ENCODE assay signal across 14 cellular contexts in genomic region chr19:35513231-35513974, GRCh38. TPM values are rescaled to one million over a fixed set of nuclear protein-coding genes. Genes with fewer than 3 reads are reported as not detected.
DNase-seq lines count a peak whose midpoint lies in the region; ATAC-seq and TF ChIP-seq lines count a peak whose summit lies in the region.
"Had no signal": no experiment of that assay in that cellular context is flagged by ENCODE, and none has a peak within 500 bp of the region (broad histone marks: within the 10 kb centered on the region; RNA-seq: fewer than 3 reads in every experiment).

TSS of gene DMKN (minus strand) at chr19:35513649. CDS start at chr19:35513475, 174 bp downstream.

- H3K4me1 Mint-ChIP-seq in activated CD8-positive, alpha-beta T cell treated with anti-CD3 and anti-CD28 coated beads, Interleukin-2, amount 10 ng/mL, durations not matched to agents 7 days and 5 days (ENCODE audit: low read depth): peaks cover 16% of the 10 kb centered on the region

- TF ChIP-seq CTCF in epithelial cell of esophagus (IDR thresholded peaks at IDR 0.05; ENCODE audit: insufficient read depth, low read depth, low read length, missing control alignments) (no peak), mucosa of descending colon (IDR thresholded peaks at IDR 0.05) (no peak)

- H3K4me3 Mint-ChIP-seq in activated CD8-positive, alpha-beta T cell treated with anti-CD3 and anti-CD28 coated beads, Interleukin-2, amount 10 ng/mL, durations not matched to agents 7 days and 5 days: no peak within 1 kb of the TSS
- H3K4me3 Mint-ChIP-seq: stimulated activated naive CD8-positive, alpha-beta T cell treated with anti-CD3 and anti-CD28 coated beads, Interleukin-15, Interleukin-2, amounts not matched to agents 100 ng/mL and 50 ng/mL, for 24 hours had no signal

- no peaks in the 10 kb centered on the region for H3K36me3 ChIP-seq in HUES64 (ENCODE audit: insufficient read depth, low read length)
- no peaks in the 10 kb centered on the region for H3K36me3 ChIP-seq in mucosa of descending colon (ENCODE audit: low read depth)
- H3K36me3 ChIP-seq: BE2C had no signal

- H3K9ac ChIP-seq in HUES64 (ENCODE audit: low read depth, low read length): no peak within 1 kb of the TSS

- H3K27me3 ChIP-seq in HUES64 (ENCODE audit: insufficient read depth, low read length): peaks cover 8% of the 10 kb centered on the region

- no peaks in the 10 kb centered on the region for H3K36me3 Mint-ChIP-seq in activated CD8-positive, alpha-beta T cell treated with anti-CD3 and anti-CD28 coated beads, Interleukin-2, amount 10 ng/mL, durations not matched to agents 7 days and 5 days (ENCODE audit: low read depth)

- H3K27me3 Mint-ChIP-seq in activated CD8-positive, alpha-beta T cell treated with anti-CD3 and anti-CD28 coated beads, Interleukin-2, amount 10 ng/mL, durations not matched to agents 7 days and 5 days (ENCODE audit: low read depth): peaks cover 33% of the 10 kb centered on the region

- H3K27ac ChIP-seq in HUES64 (ENCODE audit: low read depth, low read length): no peak within 1 kb of the TSS

- H3K9me3 Mint-ChIP-seq in activated CD8-positive, alpha-beta T cell treated with anti-CD3 and anti-CD28 coated beads, Interleukin-2, amount 10 ng/mL, durations not matched to agents 7 days and 5 days (ENCODE audit: insufficient read depth): no peaks in the 10 kb centered on the region
- H3K9me3 Mint-ChIP-seq: stimulated activated naive CD8-positive, alpha-beta T cell treated with anti-CD3 and anti-CD28 coated beads, Interleukin-15, Interleukin-2, amounts not matched to agents 100 ng/mL and 50 ng/mL, for 24 hours had no signal

- DNase-seq in AG08395 (ENCODE audit: low spot score) (peak; percentile 80), epithelial cell of esophagus (ENCODE audit: low read depth) (peak; percentile 93), mucosa of descending colon (no peak), SIG-M5 (lab: John Stamatoyannopoulos, UW) (no peak)
- DNase-seq in activated CD8-positive, alpha-beta T cell treated with anti-CD3 and anti-CD28 coated beads, Interleukin-2, amount 10 ng/mL, durations not matched to agents 7 days and 5 days: no peak
- DNase-seq: activated CD8-positive, alpha-beta memory T cell treated with anti-CD3 and anti-CD28 coated beads, Interleukin-2, amount 50 U/mL, for 4 hours; MV-4-11; SHP77 treated with DMSO at 0.1 percent for 48 hours had no signal

- POLR2A ChIA-PET in activated CD8-positive, alpha-beta T cell treated with anti-CD3 and anti-CD28 coated beads, Interleukin-2, amount 10 ng/mL, durations not matched to agents 7 days and 5 days (lab: Charles Lee): no interaction called here

- CTCF ChIA-PET in activated CD8-positive, alpha-beta T cell treated with anti-CD3 and anti-CD28 coated beads, Interleukin-2, amount 10 ng/mL, durations not matched to agents 7 days and 5 days (lab: Charles Lee): interaction anchor here (1.0 to 1.2 kb wide), 2 partner anchors 13 to 76 kb away, joined by 3 to 4 read pairs; no protein-coding TSS in a partner anchor

- peak within 1 kb of the TSS; percentile 45 for H3K4me3 ChIP-seq in HUES64 (ENCODE audit: low read length)
- peak within 1 kb of the TSS; percentile 45 for H3K4me3 ChIP-seq in epithelial cell of esophagus (ENCODE audit: low read length)
- H3K4me3 ChIP-seq in mucosa of descending colon: no peak within 1 kb of the TSS

- ATAC-seq in mucosa of descending colon (no peak), HG02610 (IDR thresholded peaks at IDR 0.05; ENCODE audit: unreplicated experiment) (no peak), GM19395 (IDR thresholded peaks at IDR 0.05; ENCODE audit: unreplicated experiment) (no peak)
- no peak for ATAC-seq in activated CD8-positive, alpha-beta T cell treated with anti-CD3 and anti-CD28 coated beads, Interleukin-2, amount 10 ng/mL, durations not matched to agents 7 days and 5 days

- no peak within 1 kb of the TSS for H3K27ac Mint-ChIP-seq in activated CD8-positive, alpha-beta T cell treated with anti-CD3 and anti-CD28 coated beads, Interleukin-2, amount 10 ng/mL, durations not matched to agents 7 days and 5 days
- H3K27ac Mint-ChIP-seq: stimulated activated naive CD8-positive, alpha-beta T cell treated with anti-CD3 and anti-CD28 coated beads, Interleukin-15, Interleukin-2, amounts not matched to agents 100 ng/mL and 50 ng/mL, for 24 hours had no signal

- peaks cover 14% of the 10 kb centered on the region for H3K4me1 ChIP-seq in HUES64 (ENCODE audit: insufficient read depth, low read length)
- H3K4me1 ChIP-seq in mucosa of descending colon (ENCODE audit: low read depth): peaks cover 9% of the 10 kb centered on the region
- H3K4me1 ChIP-seq: BE2C had no signal

- 60% methylated on average over 13 of the region's 13 CpGs for WGBS in HUES64

- intact Hi-C loops in mucosa of descending colon (cut with DNase I, micrococcal nuclease): no loop called here

- H3K9me3 ChIP-seq in HUES64 (ENCODE audit: insufficient read depth, low read depth, low read length) (no peaks in the 10 kb centered on the region), mucosa of descending colon (no peaks in the 10 kb centered on the region)
- H3K9me3 ChIP-seq: BE2C had no signal

RNA-seq across cellular contexts. Expression of gene DMKN, which starts in this region (rescaled TPM):
- polyA plus RNA-seq in HUES64 (2013, experiment 1 of 2): 210 TPM
- 197 TPM for polyA plus RNA-seq in HUES64 (2013, experiment 2 of 2)
- total RNA-seq in mucosa of descending colon: 10 to 100 TPM in 2 of 3 donors, 1 to 10 TPM in 1; 8.2 to 14.3 (median 10.7) TPM
- not detected for total RNA-seq in activated CD8-positive, alpha-beta T cell treated with anti-CD3 and anti-CD28 coated beads, Interleukin-2, amount 10 ng/mL, durations not matched to agents 7 days and 5 days
- total RNA-seq: endothelial cell of umbilical vein had no signal
- polyA plus RNA-seq: endothelial cell of umbilical vein had no signal

Comparison
In these comparisons a context has a peak if more than half of its experiments do, and no peak if none do; other contexts are left out.
1. RNA of gene DMKN (total RNA-seq): 8.2 to 14.3 TPM in mucosa of descending colon; not detected in activated CD8-positive, alpha-beta T cell treated with anti-CD3 and anti-CD28 coated beads, Interleukin-2, amount 10 ng/mL, durations not matched to agents 7 days and 5 days; every median in the first group is over 4 times any median in the second.
2. DNase-seq: peak in AG08395 (single experiment) and epithelial cell of esophagus (single experiment); none in mucosa of descending colon (0 of 3), activated CD8-positive, alpha-beta T cell treated with anti-CD3 and anti-CD28 coated beads, Interleukin-2, amount 10 ng/mL, durations not matched to agents 7 days and 5 days (single experiment) and SIG-M5 (single experiment).